In the genomic region with DNA sequence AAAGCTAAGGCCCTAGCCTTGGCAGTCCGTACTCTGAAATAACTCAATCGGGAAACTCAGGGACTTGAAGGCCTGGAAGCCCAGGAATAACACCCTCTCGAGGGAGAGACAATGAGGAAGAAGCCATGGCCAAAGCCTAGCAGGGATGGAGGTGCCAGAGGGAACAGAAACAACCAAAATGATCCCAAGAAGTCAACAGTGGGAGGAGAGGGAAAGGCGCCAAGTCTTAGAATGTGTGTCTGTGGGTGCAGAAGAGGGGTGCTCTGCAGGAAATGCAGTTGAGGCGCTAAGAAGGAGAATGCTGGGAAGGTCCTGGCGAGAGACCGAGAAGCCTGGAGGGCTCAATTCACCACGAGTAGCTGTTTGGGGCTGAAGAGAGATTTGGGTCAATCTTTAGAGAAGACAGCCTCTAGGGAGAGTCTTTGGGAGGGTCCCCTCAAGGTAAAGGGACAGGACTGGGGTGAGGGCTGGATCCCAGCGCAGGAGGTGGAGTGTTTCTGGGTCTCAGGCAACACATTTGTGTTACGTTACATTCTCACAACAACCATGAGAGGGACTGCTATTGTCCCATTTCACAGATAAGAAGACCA, we compare ENCODE assay signal across 1 cellular context.
TF ChIP-seq lines count a peak whose summit lies in the region.

No MANE protein-coding gene starts in this region.

TF ChIP-seq in WTC11, 78 proteins besides CTCF, POLR2A, EP300 and RAD21 (continued from another document):
- TF ChIP-seq, protein P1, sequence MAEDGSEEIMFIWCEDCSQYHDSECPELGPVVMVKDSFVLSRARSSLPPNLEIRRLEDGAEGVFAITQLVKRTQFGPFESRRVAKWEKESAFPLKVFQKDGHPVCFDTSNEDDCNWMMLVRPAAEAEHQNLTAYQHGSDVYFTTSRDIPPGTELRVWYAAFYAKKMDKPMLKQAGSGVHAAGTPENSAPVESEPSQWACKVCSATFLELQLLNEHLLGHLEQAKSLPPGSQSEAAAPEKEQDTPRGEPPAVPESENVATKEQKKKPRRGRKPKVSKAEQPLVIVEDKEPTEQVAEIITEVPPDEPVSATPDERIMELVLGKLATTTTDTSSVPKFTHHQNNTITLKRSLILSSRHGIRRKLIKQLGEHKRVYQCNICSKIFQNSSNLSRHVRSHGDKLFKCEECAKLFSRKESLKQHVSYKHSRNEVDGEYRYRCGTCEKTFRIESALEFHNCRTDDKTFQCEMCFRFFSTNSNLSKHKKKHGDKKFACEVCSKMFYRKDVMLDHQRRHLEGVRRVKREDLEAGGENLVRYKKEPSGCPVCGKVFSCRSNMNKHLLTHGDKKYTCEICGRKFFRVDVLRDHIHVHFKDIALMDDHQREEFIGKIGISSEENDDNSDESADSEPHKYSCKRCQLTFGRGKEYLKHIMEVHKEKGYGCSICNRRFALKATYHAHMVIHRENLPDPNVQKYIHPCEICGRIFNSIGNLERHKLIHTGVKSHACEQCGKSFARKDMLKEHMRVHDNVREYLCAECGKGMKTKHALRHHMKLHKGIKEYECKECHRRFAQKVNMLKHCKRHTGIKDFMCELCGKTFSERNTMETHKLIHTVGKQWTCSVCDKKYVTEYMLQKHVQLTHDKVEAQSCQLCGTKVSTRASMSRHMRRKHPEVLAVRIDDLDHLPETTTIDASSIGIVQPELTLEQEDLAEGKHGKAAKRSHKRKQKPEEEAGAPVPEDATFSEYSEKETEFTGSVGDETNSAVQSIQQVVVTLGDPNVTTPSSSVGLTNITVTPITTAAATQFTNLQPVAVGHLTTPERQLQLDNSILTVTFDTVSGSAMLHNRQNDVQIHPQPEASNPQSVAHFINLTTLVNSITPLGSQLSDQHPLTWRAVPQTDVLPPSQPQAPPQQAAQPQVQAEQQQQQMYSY (CRISPR knock-in tag; IDR thresholded peaks at IDR 0.05): no peak
- no peak for TF ChIP-seq ZBTB43 (CRISPR knock-in tag; IDR thresholded peaks at IDR 0.05)
- TF ChIP-seq ARID4B (CRISPR knock-in tag; IDR thresholded peaks at IDR 0.05; ENCODE audit: borderline replicate concordance): no peak
- no peak for TF ChIP-seq FOXJ3 (CRISPR knock-in tag; IDR thresholded peaks at IDR 0.05; ENCODE audit: borderline replicate concordance)
- TF ChIP-seq, protein P2, sequence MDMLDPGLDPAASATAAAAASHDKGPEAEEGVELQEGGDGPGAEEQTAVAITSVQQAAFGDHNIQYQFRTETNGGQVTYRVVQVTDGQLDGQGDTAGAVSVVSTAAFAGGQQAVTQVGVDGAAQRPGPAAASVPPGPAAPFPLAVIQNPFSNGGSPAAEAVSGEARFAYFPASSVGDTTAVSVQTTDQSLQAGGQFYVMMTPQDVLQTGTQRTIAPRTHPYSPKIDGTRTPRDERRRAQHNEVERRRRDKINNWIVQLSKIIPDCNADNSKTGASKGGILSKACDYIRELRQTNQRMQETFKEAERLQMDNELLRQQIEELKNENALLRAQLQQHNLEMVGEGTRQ (CRISPR knock-in tag; IDR thresholded peaks at IDR 0.05): no peak
- TF ChIP-seq NFATC4 (CRISPR knock-in tag; IDR thresholded peaks at IDR 0.05): no peak
- no peak for TF ChIP-seq JUN (CRISPR knock-in tag; IDR thresholded peaks at IDR 0.05)
- TF ChIP-seq ZNF396 (CRISPR knock-in tag; IDR thresholded peaks at IDR 0.05; ENCODE audit: borderline replicate concordance): no peak
